In the genomic region with DNA sequence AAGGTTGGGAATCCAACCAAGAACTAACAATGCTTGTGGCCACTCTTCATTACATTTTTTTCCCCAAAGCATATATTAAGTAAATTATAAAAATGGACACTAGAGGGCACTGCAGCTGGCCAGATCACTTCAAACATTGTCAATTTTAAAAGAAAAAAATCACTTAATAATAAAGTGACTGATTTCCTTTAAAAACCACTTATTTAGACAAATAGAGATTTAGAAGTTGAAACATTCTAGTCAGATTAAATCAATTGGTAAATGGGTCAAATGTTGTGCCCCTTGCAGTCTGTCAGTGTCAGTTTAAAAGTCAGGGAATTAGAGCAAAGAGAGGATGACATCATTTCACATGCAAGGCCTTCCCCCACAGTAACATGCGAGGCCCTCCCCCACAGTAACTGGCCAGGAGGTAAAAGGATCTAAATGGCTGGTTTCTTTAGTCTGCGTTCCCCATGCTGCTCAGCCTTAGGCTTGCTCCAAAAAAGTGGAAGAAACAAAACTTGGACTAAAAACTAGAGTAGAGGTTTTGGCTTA, we compare ENCODE assay signal across 8 cellular contexts.
DNase-seq lines count a peak whose midpoint lies in the region; ATAC-seq and TF ChIP-seq lines count a peak whose summit lies in the region.

No MANE protein-coding gene starts in this region.

- no peak for TF ChIP-seq POLR2A in esophagus muscularis mucosa (IDR thresholded peaks at IDR 0.05; ENCODE audit: low read depth)

- DNase-seq in Daoy (ENCODE audit: low read depth) = peak; percentile 91
- no peak for DNase-seq in LNCaP clone FGC (ENCODE audit: low read depth)
- no peak for DNase-seq in RWPE1 (ENCODE audit: low spot score)
- DNase-seq in esophagus muscularis mucosa (ENCODE audit: extremely low spot score) = no peak
- no peak for DNase-seq in osteoblast (ENCODE audit: insufficient read length, low spot score, missing footprints)

- H3K27me3 ChIP-seq in esophagus muscularis mucosa = no peaks in the 10 kb centered on the region
- no peaks in the 10 kb centered on the region for H3K27me3 ChIP-seq in osteoblast (ENCODE audit: insufficient read depth, low read length)

- H4K20me1 ChIP-seq in osteoblast (ENCODE audit: insufficient read depth, low read length) = no peaks in the 10 kb centered on the region

- no peaks in the 10 kb centered on the region for H3K9me3 ChIP-seq in esophagus muscularis mucosa
- no peaks in the 10 kb centered on the region for H3K9me3 ChIP-seq in osteoblast (ENCODE audit: low read depth, low read length)

- H3K4me1 ChIP-seq in esophagus muscularis mucosa (peaks cover 3 to 88% (median 85%) of the 10 kb centered on the region in 4 donors), osteoblast (ENCODE audit: insufficient read depth, low read length) (peaks cover 9% of the 10 kb centered on the region)

- intact Hi-C loops in esophagus muscularis mucosa (cut with DNase I) = no loop called here

- H3K27ac ChIP-seq in RWPE1 = no peak overlapping the region
- H3K27ac ChIP-seq in esophagus muscularis mucosa (replicated peaks in 1 of 4) = peak overlapping the region; percentile 55 to 67 (median 60)
- H3K27ac ChIP-seq in osteoblast (ENCODE audit: low read depth, low read length) = peak overlapping the region; percentile 48

- ATAC-seq in HG02678 (IDR thresholded peaks at IDR 0.05; ENCODE audit: unreplicated experiment) (no peak), HG02610 (IDR thresholded peaks at IDR 0.05; ENCODE audit: unreplicated experiment) (no peak), GM19351 (IDR thresholded peaks at IDR 0.05; ENCODE audit: unreplicated experiment) (no peak)

- H3K4me2 ChIP-seq in osteoblast (ENCODE audit: insufficient read depth, low read length) = peak overlapping the region; percentile 72

- POLR2A ChIA-PET in RWPE1 (lab: Yijun Ruan, JAX; ENCODE audit: low non-redundant PET) = no interaction called here

- WGBS in esophagus muscularis mucosa = 25% methylated on average over 2 of the region's 2 CpGs

- H2AFZ ChIP-seq in osteoblast (ENCODE audit: low read length) = peak overlapping the region; percentile 67

- H3K36me3 ChIP-seq in esophagus muscularis mucosa = no peaks in the 10 kb centered on the region
- no peaks in the 10 kb centered on the region for H3K36me3 ChIP-seq in osteoblast (ENCODE audit: insufficient read depth, low read length)

- H3K4me3 ChIP-seq in LNCaP clone FGC (ENCODE audit: low read depth, low read length) (no peak overlapping the region), esophagus muscularis mucosa (no peak overlapping the region), osteoblast (ENCODE audit: insufficient read depth, low read length) (no peak overlapping the region)

- TF ChIP-seq CTCF in LNCaP clone FGC (IDR thresholded peaks at IDR 0.05; ENCODE audit: control insufficient read depth, extremely low read depth, insufficient read depth) (peak; percentile 39), RWPE1 (conservative IDR thresholded peaks at IDR 0.05; ENCODE audit: low read depth) (peak; percentile 80), esophagus muscularis mucosa (IDR thresholded peaks at IDR 0.05) (peak; percentile 58 to 70 (median 70)), osteoblast (IDR thresholded peaks at IDR 0.05; ENCODE audit: extremely low read depth, low read depth, low read length) (peak; percentile 73)

- CTCF ChIA-PET in RWPE1 (lab: Yijun Ruan, JAX) = interaction anchor here (0.5 to 1.7 kb wide), 5 partner anchors 20 to 440 kb away, joined by 3 to 5 read pairs (median 4); no protein-coding TSS in a partner anchor

- H3K79me2 ChIP-seq in osteoblast (ENCODE audit: insufficient read depth, low read length) = no peaks in the 10 kb centered on the region

- no peak for TF ChIP-seq EP300 in esophagus muscularis mucosa (IDR thresholded peaks at IDR 0.05)
